In the genomic region with DNA sequence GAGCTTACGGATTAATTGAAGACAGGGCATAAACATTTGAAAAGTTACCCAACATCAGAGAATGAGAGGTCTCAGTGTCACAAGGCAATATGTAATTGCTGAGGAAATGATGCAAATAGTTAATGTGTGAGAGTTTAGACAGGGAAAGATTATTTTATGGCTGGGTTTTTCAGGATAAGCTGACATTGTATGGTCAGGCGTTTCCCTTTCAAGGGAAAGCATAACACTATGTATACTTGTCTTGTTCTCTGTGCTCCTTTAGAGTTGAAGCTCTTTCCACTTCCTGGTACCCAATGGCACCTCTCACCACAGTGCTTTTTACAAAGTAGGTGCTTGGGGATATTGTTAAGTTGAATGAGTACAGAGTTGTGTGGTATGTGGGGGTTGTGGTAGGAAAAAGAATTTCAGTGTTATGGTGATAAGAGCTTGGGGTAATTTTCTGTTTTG, we compare ENCODE assay signal across 9 cellular contexts. TPM values are rescaled to one million over a fixed set of nuclear protein-coding genes. Genes with fewer than 3 reads are reported as not detected.
DNase-seq lines count a peak whose midpoint lies in the region; ATAC-seq and TF ChIP-seq lines count a peak whose summit lies in the region.
"Had no signal": no experiment of that assay in that cellular context is flagged by ENCODE, and none has a peak within 500 bp of the region (broad histone marks: within the 10 kb centered on the region; RNA-seq: fewer than 3 reads in every experiment).

No MANE protein-coding gene starts in this region.

- peaks cover 2% of the 10 kb centered on the region for H3K4me1 ChIP-seq in testis
- H3K4me1 ChIP-seq in effector memory CD4-positive, alpha-beta T cell (ENCODE audit: control insufficient read depth, insufficient read depth, low read length, poor library complexity, severe bottlenecking), result peaks cover 13% of the 10 kb centered on the region

- H3K4me1 Mint-ChIP-seq in stimulated activated naive CD8-positive, alpha-beta T cell treated with anti-CD3 and anti-CD28 coated beads, Interleukin-15, amount 100 ng/mL, for 72 hours, result peaks cover 81% of the 10 kb centered on the region

- intact Hi-C loops in testis (cut with DNase I; ENCODE audit: low total_unique reads), result no loop called here

- TF ChIP-seq CTCF in testis (IDR thresholded peaks at IDR 0.05), result no peak

- peak; percentile 39 for DNase-seq in NK-92 treated with Interleukin-12 subunit alpha and Interleukin-12 subunit beta, amount 100 ng/mL, for 24 hours (lab: John Stamatoyannopoulos, UW)
- DNase-seq in NK-92 (lab: John Stamatoyannopoulos, UW; ENCODE audit: unreplicated experiment) (no peak), SK-MEL-5 (ENCODE audit: low read depth, low spot score) (peak; percentile 91), fibroblast of peridontal ligament (ENCODE audit: extremely low read depth) (peak; percentile 67), testis (no peak), NCI-H524 treated with DMSO at 0.1 percent for 48 hours (lab: John Stamatoyannopoulos, UW) (no peak)
- peak; percentile 52 to 60 for DNase-seq in stimulated activated naive CD8-positive, alpha-beta T cell treated with anti-CD3 and anti-CD28 coated beads, Interleukin-15, amount 100 ng/mL, for 72 hours
- DNase-seq in effector memory CD4-positive, alpha-beta T cell, result no peak

- TF ChIP-seq POLR2A in testis (IDR thresholded peaks at IDR 0.05), result no peak

- H3K27me3 Mint-ChIP-seq in stimulated activated naive CD8-positive, alpha-beta T cell treated with anti-CD3 and anti-CD28 coated beads, Interleukin-15, amount 100 ng/mL, for 72 hours, result no peaks in the 10 kb centered on the region

- no peaks in the 10 kb centered on the region for H3K9me3 ChIP-seq in testis
- H3K9me3 ChIP-seq in effector memory CD4-positive, alpha-beta T cell (ENCODE audit: control insufficient read depth, low read length), result no peaks in the 10 kb centered on the region

- peak overlapping the region; percentile 37 to 86 for H3K27ac Mint-ChIP-seq in stimulated activated naive CD8-positive, alpha-beta T cell treated with anti-CD3 and anti-CD28 coated beads, Interleukin-15, amount 100 ng/mL, for 72 hours

- H3K27me3 ChIP-seq in testis, result no peaks in the 10 kb centered on the region
- H3K27me3 ChIP-seq in effector memory CD4-positive, alpha-beta T cell (replicated peaks; ENCODE audit: control insufficient read depth, insufficient read depth, low read length, poor library complexity, severe bottlenecking), result no peaks in the 10 kb centered on the region

- ATAC-seq in stimulated activated naive CD8-positive, alpha-beta T cell treated with anti-CD3 and anti-CD28 coated beads, Interleukin-15, amount 100 ng/mL, for 72 hours, result peak; percentile 98

- H3K27ac ChIP-seq in testis, result no peak overlapping the region
- H3K27ac ChIP-seq in effector memory CD4-positive, alpha-beta T cell (ENCODE audit: insufficient read depth, low read length, poor library complexity, severe bottlenecking), result no peak overlapping the region
- H3K27ac ChIP-seq: parathyroid adenoma had no signal

- H3K4me3 ChIP-seq in testis, result no peak overlapping the region
- no peak overlapping the region for H3K4me3 ChIP-seq in effector memory CD4-positive, alpha-beta T cell (ENCODE audit: insufficient read depth, low read depth, low read length, poor library complexity, severe bottlenecking)

- peak overlapping the region; percentile 24 to 54 for H3K4me3 Mint-ChIP-seq in stimulated activated naive CD8-positive, alpha-beta T cell treated with anti-CD3 and anti-CD28 coated beads, Interleukin-15, amount 100 ng/mL, for 72 hours

- H3K36me3 ChIP-seq in testis (ENCODE audit: low read depth, missing control alignments), result no peaks in the 10 kb centered on the region
- H3K36me3 ChIP-seq in effector memory CD4-positive, alpha-beta T cell (ENCODE audit: control insufficient read depth, insufficient read depth, low read length), result no peaks in the 10 kb centered on the region

- peaks cover 5 to 8% of the 10 kb centered on the region in 2 donors for H3K9me3 Mint-ChIP-seq in stimulated activated naive CD8-positive, alpha-beta T cell treated with anti-CD3 and anti-CD28 coated beads, Interleukin-15, amount 100 ng/mL, for 72 hours

- WGBS in testis, 2 donors, result 72 to 82% methylated on average over 2 of the region's 2 CpGs

- in situ Hi-C loops in SK-MEL-5 (cut with HindIII; ENCODE audit: low pct_unique_long_range_greater_than_20kb, low sequenced_read_pairs), result no loop called here

RNA-seq across cellular contexts. Expression of a gene that starts 19.9 kb away (rescaled TPM):
- total RNA-seq in SK-MEL-5 (2014; rRNA removed; shearing (Covaris generic)), result 141 and 153 TPM in 2 replicates
- polyA plus RNA-seq in SK-MEL-5 (2015; cell fraction: cytosol; rRNA removed), result 87.7 and 139 TPM in 2 replicates
- polyA plus RNA-seq in SK-MEL-5 (2015; cell fraction: nucleus; rRNA removed), result 140 and 181 TPM in 2 replicates
- total RNA-seq in testis, result 100 to 1,000 TPM in 1 of 2 donors, 10 to 100 TPM in 1; 86.9 to 102 TPM
- 44.4 TPM for polyA plus RNA-seq in testis (ENCODE audit: insufficient read depth, low read depth, low replicate concordance)

RNA-seq across cellular contexts. Expression of a gene that starts 55.8 kb away (rescaled TPM):
- 2.1 and 2.2 TPM in 2 replicates for total RNA-seq in SK-MEL-5 (2014; rRNA removed; shearing (Covaris generic))
- 0.96 and 2.8 TPM in 2 replicates for polyA plus RNA-seq in SK-MEL-5 (2015; cell fraction: cytosol; rRNA removed)
- 1.6 and 2.8 TPM in 2 replicates for polyA plus RNA-seq in SK-MEL-5 (2015; cell fraction: nucleus; rRNA removed)
- 1 to 10 TPM; 2.5 to 8.7 TPM for total RNA-seq in testis
- 5.6 TPM for polyA plus RNA-seq in testis (ENCODE audit: insufficient read depth, low read depth, low replicate concordance)

Comparison
In these comparisons a context has a peak if more than half of its experiments do, and no peak if none do; other contexts are left out.
1. DNase-seq: peak in NK-92 treated with Interleukin-12 subunit alpha and Interleukin-12 subunit beta, amount 100 ng/mL, for 24 hours (single experiment), SK-MEL-5 (single experiment), fibroblast of peridontal ligament (single experiment) and stimulated activated naive CD8-positive, alpha-beta T cell treated with anti-CD3 and anti-CD28 coated beads, Interleukin-15, amount 100 ng/mL, for 72 hours (2 of 2); none in NK-92 (single experiment), testis (single experiment), NCI-H524 treated with DMSO at 0.1 percent for 48 hours (single experiment) and effector memory CD4-positive, alpha-beta T cell (0 of 3).